ENCODE assay signal across 16 cellular contexts in the genomic region with DNA sequence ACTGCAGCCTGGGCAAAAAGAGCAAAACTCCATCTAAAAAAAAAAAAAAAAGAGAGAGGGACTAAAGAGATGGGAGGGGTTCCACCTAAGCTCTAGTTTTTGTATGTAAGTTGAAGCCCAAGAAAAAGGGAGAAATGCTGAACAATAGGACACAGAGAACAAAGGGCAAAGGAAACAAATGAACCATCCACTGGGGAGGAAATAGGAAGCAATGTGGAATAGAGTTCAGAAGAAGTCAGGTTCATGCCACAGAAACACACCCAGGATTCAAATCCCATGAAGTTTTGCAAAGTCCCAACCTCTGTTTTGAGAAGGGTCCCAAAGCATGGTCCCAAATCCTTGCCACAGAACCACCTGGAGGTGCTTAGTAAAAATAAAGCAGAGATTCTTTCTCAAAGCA.
DNase-seq lines count a peak whose midpoint lies in the region; ATAC-seq and TF ChIP-seq lines count a peak whose summit lies in the region.
"Had no signal": no experiment of that assay in that cellular context is flagged by ENCODE, and none has a peak within 500 bp of the region (broad histone marks: within the 10 kb centered on the region; RNA-seq: fewer than 3 reads in every experiment).

No MANE protein-coding gene starts in this region.

- no peak for TF ChIP-seq CTCF in neural progenitor cell (IDR thresholded peaks at IDR 0.05)

- H3F3A ChIP-seq in neural progenitor cell (ENCODE audit: low read depth), result no peaks in the 10 kb centered on the region

- H3K9me3 Mint-ChIP-seq in activated CD4-positive, alpha-beta T cell treated with anti-CD3 and anti-CD28 coated beads for 36 hours (ENCODE audit: low read depth), result no peaks in the 10 kb centered on the region
- H3K9me3 Mint-ChIP-seq in activated CD4-positive, alpha-beta T cell treated with anti-CD3 and anti-CD28 coated beads, Interleukin-2, amount 10 ng/mL, durations not matched to agents 7 days and 5 days, result no peaks in the 10 kb centered on the region
- H3K9me3 Mint-ChIP-seq in CD4-positive, alpha-beta memory T cell, result no peaks in the 10 kb centered on the region
- H3K9me3 Mint-ChIP-seq in neural progenitor cell, result peaks cover 2% of the 10 kb centered on the region
- H3K9me3 Mint-ChIP-seq: CD4-positive, alpha-beta T cell had no signal

- no peak overlapping the region for H3K9ac ChIP-seq in neural progenitor cell
- H3K9ac ChIP-seq: BLaER1 treated with 17β-estradiol and CSF1 and Interleukin-3, amounts not matched to agents 10 nM and 100 nM had no signal

- H3K27me3 Mint-ChIP-seq in activated CD4-positive, alpha-beta T cell treated with anti-CD3 and anti-CD28 coated beads for 36 hours, result no peaks in the 10 kb centered on the region
- H3K27me3 Mint-ChIP-seq in activated CD4-positive, alpha-beta T cell treated with anti-CD3 and anti-CD28 coated beads, Interleukin-2, amount 10 ng/mL, durations not matched to agents 7 days and 5 days, result no peaks in the 10 kb centered on the region
- no peaks in the 10 kb centered on the region for H3K27me3 Mint-ChIP-seq in CD4-positive, alpha-beta memory T cell
- H3K27me3 Mint-ChIP-seq in neural progenitor cell (ENCODE audit: insufficient read depth, low read depth), result no peaks in the 10 kb centered on the region
- H3K27me3 Mint-ChIP-seq: CD4-positive, alpha-beta T cell had no signal

- H3K27me3 ChIP-seq in CD4-positive, alpha-beta memory T cell (ENCODE audit: insufficient read depth, low read length), result no peaks in the 10 kb centered on the region
- H3K27me3 ChIP-seq in neural progenitor cell, result no peaks in the 10 kb centered on the region
- H3K27me3 ChIP-seq: BLaER1 treated with 17β-estradiol and CSF1 and Interleukin-3, amounts not matched to agents 10 nM and 100 nM had no signal

- H3K4me1 ChIP-seq in CD4-positive, alpha-beta memory T cell (ENCODE audit: insufficient read depth, low read length), result no peaks in the 10 kb centered on the region
- H3K4me1 ChIP-seq in neural progenitor cell, result no peaks in the 10 kb centered on the region
- H3K4me1 ChIP-seq: BLaER1 treated with 17β-estradiol and CSF1 and Interleukin-3, amounts not matched to agents 10 nM and 100 nM had no signal

- H3K9me3 ChIP-seq in CD4-positive, alpha-beta memory T cell (ENCODE audit: control insufficient read depth in 1 of 2, low read length in 2 of 2), result no peaks in the 10 kb centered on the region
- H3K9me3 ChIP-seq in neural progenitor cell (ENCODE audit: low read depth), result no peaks in the 10 kb centered on the region
- H3K9me3 ChIP-seq: BLaER1 treated with 17β-estradiol and CSF1 and Interleukin-3, amounts not matched to agents 10 nM and 100 nM; HAP-1 had no signal

- H3K4me3 Mint-ChIP-seq in activated CD4-positive, alpha-beta T cell treated with anti-CD3 and anti-CD28 coated beads for 36 hours, result no peak overlapping the region
- no peak overlapping the region for H3K4me3 Mint-ChIP-seq in activated CD4-positive, alpha-beta T cell treated with anti-CD3 and anti-CD28 coated beads, Interleukin-2, amount 10 ng/mL, durations not matched to agents 7 days and 5 days
- H3K4me3 Mint-ChIP-seq in CD4-positive, alpha-beta memory T cell, result no peak overlapping the region
- no peak overlapping the region for H3K4me3 Mint-ChIP-seq in neural progenitor cell
- H3K4me3 Mint-ChIP-seq: CD4-positive, alpha-beta T cell had no signal

- no peaks in the 10 kb centered on the region for H3K79me2 ChIP-seq in neural progenitor cell (ENCODE audit: low read depth)

- DNase-seq in activated CD4-positive, alpha-beta T cell treated with anti-CD3 and anti-CD28 coated beads for 36 hours, result no peak
- DNase-seq in activated CD4-positive, alpha-beta T cell treated with anti-CD3 and anti-CD28 coated beads, Interleukin-2, amount 10 ng/mL, durations not matched to agents 7 days and 5 days, result no peak
- DNase-seq in CD4-positive, alpha-beta memory T cell, result no peak
- DNase-seq in left colon (no peak), neural progenitor cell (ENCODE audit: low spot score) (peak; percentile 8), DMS53 treated with DMSO at 0.1 percent for 48 hours (lab: John Stamatoyannopoulos, UW; ENCODE audit: unreplicated experiment) (no peak), dedifferentiated amniotic fluid mesenchymal stem cell (ENCODE audit: extremely low spot score) (no peak)
- no peak for DNase-seq in stimulated activated CD8-positive, alpha-beta memory T cell treated with anti-CD3 and anti-CD28 coated beads, Interleukin-4, amount 100 ng/mL, for 48 hours
- DNase-seq: CD4-positive, alpha-beta T cell; COR-L47; DMS153; DND-41; GDM1 had no signal

- H3K27ac ChIP-seq in CD4-positive, alpha-beta memory T cell (ENCODE audit: low read depth, low read length), result no peak overlapping the region
- H3K27ac ChIP-seq in neural progenitor cell, result no peak overlapping the region
- H3K27ac ChIP-seq: 22Rv1; BLaER1 treated with 17β-estradiol and CSF1 and Interleukin-3, amounts not matched to agents 10 nM and 100 nM had no signal

- no peak overlapping the region for H3K4me3 ChIP-seq in CD4-positive, alpha-beta memory T cell (ENCODE audit: low read length in 2 of 2)
- no peak overlapping the region for H3K4me3 ChIP-seq in neural progenitor cell
- H3K4me3 ChIP-seq: BLaER1 treated with 17β-estradiol and CSF1 and Interleukin-3, amounts not matched to agents 10 nM and 100 nM; HAP-1 had no signal

- no peak for ATAC-seq in activated CD4-positive, alpha-beta T cell treated with anti-CD3 and anti-CD28 coated beads for 36 hours
- ATAC-seq in left colon, result peak; percentile 87

- peaks cover 37% of the 10 kb centered on the region for H3K36me3 Mint-ChIP-seq in activated CD4-positive, alpha-beta T cell treated with anti-CD3 and anti-CD28 coated beads for 36 hours (ENCODE audit: low read depth)
- H3K36me3 Mint-ChIP-seq in activated CD4-positive, alpha-beta T cell treated with anti-CD3 and anti-CD28 coated beads, Interleukin-2, amount 10 ng/mL, durations not matched to agents 7 days and 5 days (ENCODE audit: low read depth), result peaks cover 78% of the 10 kb centered on the region
- H3K36me3 Mint-ChIP-seq in CD4-positive, alpha-beta memory T cell, result peaks cover 55 to 80% of the 10 kb centered on the region in 2 donors
- no peaks in the 10 kb centered on the region for H3K36me3 Mint-ChIP-seq in neural progenitor cell

- H3K4me2 ChIP-seq in neural progenitor cell, result no peak overlapping the region
- H3K4me2 ChIP-seq: BLaER1 treated with 17β-estradiol and CSF1 and Interleukin-3, amounts not matched to agents 10 nM and 100 nM had no signal

- intact Hi-C loops in activated CD4-positive, alpha-beta T cell treated with anti-CD3 and anti-CD28 coated beads for 36 hours (cut with DNase I, micrococcal nuclease), result no loop called here
- intact Hi-C loops in CD4-positive, alpha-beta memory T cell (cut with micrococcal nuclease), result no loop called here
- intact Hi-C loops in left colon (cut with DNase I, micrococcal nuclease), result no loop called here

- no peak overlapping the region for H2AFZ ChIP-seq in neural progenitor cell (replicated peaks)

- peaks cover 89% of the 10 kb centered on the region for H3K36me3 ChIP-seq in CD4-positive, alpha-beta memory T cell (ENCODE audit: insufficient read depth, low read length)
- H3K36me3 ChIP-seq in neural progenitor cell, result no peaks in the 10 kb centered on the region
- H3K36me3 ChIP-seq: HAP-1 had no signal

- no peaks in the 10 kb centered on the region for H3K4me1 Mint-ChIP-seq in activated CD4-positive, alpha-beta T cell treated with anti-CD3 and anti-CD28 coated beads for 36 hours
- no peaks in the 10 kb centered on the region for H3K4me1 Mint-ChIP-seq in activated CD4-positive, alpha-beta T cell treated with anti-CD3 and anti-CD28 coated beads, Interleukin-2, amount 10 ng/mL, durations not matched to agents 7 days and 5 days
- H3K4me1 Mint-ChIP-seq in CD4-positive, alpha-beta memory T cell, result peaks cover 0 to 4% (median 0%) of the 10 kb centered on the region in 4 donors
- H3K4me1 Mint-ChIP-seq in neural progenitor cell, result peaks cover 13% of the 10 kb centered on the region

- CTCF ChIA-PET in activated CD4-positive, alpha-beta T cell treated with anti-CD3 and anti-CD28 coated beads for 36 hours (lab: Charles Lee), result interaction anchor here (0.6 kb wide), 2 partner anchors 13 to 176 kb away, joined by 3 read pairs; no protein-coding TSS in a partner anchor
- CTCF ChIA-PET in activated CD4-positive, alpha-beta T cell treated with anti-CD3 and anti-CD28 coated beads, Interleukin-2, amount 10 ng/mL, durations not matched to agents 7 days and 5 days (lab: Charles Lee), result no interaction called here
- CTCF ChIA-PET in CD4-positive, alpha-beta memory T cell (lab: Charles Lee; ENCODE audit: partially characterized antibody), result no interaction called here

- no peaks in the 10 kb centered on the region for H4K20me1 ChIP-seq in neural progenitor cell (ENCODE audit: low read depth)

- POLR2A ChIA-PET in activated CD4-positive, alpha-beta T cell treated with anti-CD3 and anti-CD28 coated beads for 36 hours (lab: Charles Lee), result no interaction called here
- POLR2A ChIA-PET in activated CD4-positive, alpha-beta T cell treated with anti-CD3 and anti-CD28 coated beads, Interleukin-2, amount 10 ng/mL, durations not matched to agents 7 days and 5 days (lab: Charles Lee), result no interaction called here
- POLR2A ChIA-PET in CD4-positive, alpha-beta memory T cell (lab: Charles Lee; ENCODE audit: partially characterized antibody), result no interaction called here

- peak overlapping the region; percentile 7 for H3K27ac Mint-ChIP-seq in activated CD4-positive, alpha-beta T cell treated with anti-CD3 and anti-CD28 coated beads for 36 hours
- H3K27ac Mint-ChIP-seq in activated CD4-positive, alpha-beta T cell treated with anti-CD3 and anti-CD28 coated beads, Interleukin-2, amount 10 ng/mL, durations not matched to agents 7 days and 5 days, result no peak overlapping the region
- H3K27ac Mint-ChIP-seq in CD4-positive, alpha-beta memory T cell, result peak overlapping the region in 4 of 7 donors; percentile 20 to 91 (median 74)
- no peak overlapping the region for H3K27ac Mint-ChIP-seq in neural progenitor cell

Comparison
In these comparisons a context has a peak if more than half of its experiments do, and no peak if none do; other contexts are left out.
1. H3K27ac Mint-ChIP-seq: peak in activated CD4-positive, alpha-beta T cell treated with anti-CD3 and anti-CD28 coated beads for 36 hours (single experiment) and CD4-positive, alpha-beta memory T cell (4 of 7); none in activated CD4-positive, alpha-beta T cell treated with anti-CD3 and anti-CD28 coated beads, Interleukin-2, amount 10 ng/mL, durations not matched to agents 7 days and 5 days (single experiment) and neural progenitor cell (single experiment).